Comparison of ENCODE assay signal across 8 cellular contexts in the genomic region with DNA sequence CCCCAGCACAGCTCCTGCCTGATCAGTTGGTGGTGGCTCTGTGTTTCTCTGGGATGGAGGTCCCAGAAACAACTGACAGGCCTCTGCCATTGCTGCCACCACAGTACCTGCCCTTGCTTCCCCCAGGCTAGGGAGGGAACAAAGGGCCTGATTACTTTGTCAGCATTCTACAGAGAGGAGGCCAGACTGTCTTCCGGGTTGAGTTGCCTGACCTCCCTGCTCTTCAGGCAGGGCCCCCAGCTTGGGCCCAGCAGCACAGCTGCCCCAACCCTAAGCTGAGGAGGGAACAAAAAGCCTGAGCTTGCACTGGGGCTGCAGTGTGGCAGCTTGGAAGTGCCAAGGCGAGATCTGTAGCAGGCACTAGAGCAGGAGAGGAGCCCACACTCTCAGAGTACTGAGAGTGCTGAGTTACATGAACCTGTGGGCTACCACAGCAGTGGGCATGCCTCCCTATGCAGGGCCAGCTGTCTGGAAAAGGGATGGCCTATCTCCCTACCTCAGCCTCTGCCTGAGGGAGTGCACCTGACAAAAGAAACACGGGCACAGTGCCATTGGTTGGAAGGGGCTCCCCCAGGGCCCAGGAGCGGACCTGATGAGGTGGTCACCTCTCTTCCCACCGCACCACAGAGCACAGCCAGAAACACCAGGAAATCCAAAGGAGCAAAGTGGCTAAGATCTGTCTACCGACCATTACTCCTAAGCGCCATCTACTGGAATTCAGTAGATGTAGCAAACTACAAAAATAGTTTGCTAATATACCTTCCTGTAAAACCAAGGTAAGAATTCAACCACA. TPM values are rescaled to one million over a fixed set of nuclear protein-coding genes. Genes with fewer than 3 reads are reported as not detected.
DNase-seq lines count a peak whose midpoint lies in the region; ATAC-seq, FAIRE-seq and TF ChIP-seq lines count a peak whose summit lies in the region.

No MANE protein-coding gene starts in this region.

- 73% methylated on average over 7 of the region's 7 CpGs for WGBS in smooth muscle cell (ENCODE audit: low lambda C conversion rate)
- WGBS in esophagus squamous epithelium, 2 donors = 72 to 79% methylated on average over 2 to 5 of the region's 7 CpGs

- H3K9me3 ChIP-seq in endothelial cell of umbilical vein (replicated peaks; ENCODE audit: control insufficient read depth, insufficient read depth, low read length) (no peaks in the 10 kb centered on the region), smooth muscle cell (replicated peaks; ENCODE audit: low read depth) (no peaks in the 10 kb centered on the region), esophagus squamous epithelium (peaks cover 0 to 4% (median 0%) of the 10 kb centered on the region in 3 donors)
- H3K9me3 ChIP-seq in CD8-positive, alpha-beta memory T cell (ENCODE audit: low read length) = no peaks in the 10 kb centered on the region

- peaks cover 27 to 71% (median 43%) of the 10 kb centered on the region in 3 donors for H3K36me3 Mint-ChIP-seq in CD8-positive, alpha-beta memory T cell
- H3K36me3 Mint-ChIP-seq in activated naive CD4-positive, alpha-beta T cell treated with anti-CD3 and anti-CD28 coated beads for 36 hours (ENCODE audit: low read depth) = peaks cover 37% of the 10 kb centered on the region

- BruUV-seq in endothelial cell of umbilical vein (replicated peaks; lab: Mats Ljungman, UMichigan) = no TSS peak

- H3K27ac ChIP-seq in endothelial cell of umbilical vein (ENCODE audit: insufficient read depth, low read depth, low read length) (no peak overlapping the region), smooth muscle cell (ENCODE audit: low read depth) (no peak overlapping the region), esophagus squamous epithelium (no peak overlapping the region)
- H3K27ac ChIP-seq in CD8-positive, alpha-beta memory T cell (ENCODE audit: low read depth, low read length) = no peak overlapping the region

- no peak overlapping the region for H3K4me2 ChIP-seq in endothelial cell of umbilical vein (ENCODE audit: insufficient read depth, low read length)
- no peak overlapping the region for H3K4me2 ChIP-seq in smooth muscle cell

- no peaks in the 10 kb centered on the region for H4K20me1 ChIP-seq in endothelial cell of umbilical vein (replicated peaks; ENCODE audit: control insufficient read depth, extremely low read depth, insufficient read depth, low read length)
- H4K20me1 ChIP-seq in smooth muscle cell (ENCODE audit: low read depth) = no peaks in the 10 kb centered on the region

- H3K9me1 ChIP-seq in endothelial cell of umbilical vein (replicated peaks; ENCODE audit: control insufficient read depth, extremely low read depth, insufficient read depth, low read length) = no peaks in the 10 kb centered on the region

- CTCF ChIA-PET in endothelial cell of umbilical vein (lab: Charles Lee) = interaction anchor here (0.8 to 3.3 kb wide), 25 partner anchors 8 to 1202 kb away, joined by 3 to 28 read pairs (median 4); partner anchors contain the start of gene SLC25A15
- CTCF ChIA-PET in CD8-positive, alpha-beta memory T cell (lab: Charles Lee) = interaction anchor here (1.1 to 1.6 kb wide), 2 partner anchors 14 to 24 kb away, joined by 3 to 4 read pairs; partner anchors contain the start of gene SLC25A15
- CTCF ChIA-PET in activated naive CD4-positive, alpha-beta T cell treated with anti-CD3 and anti-CD28 coated beads for 36 hours (lab: Charles Lee) = interaction anchor here (0.5 to 1.5 kb wide), 7 partner anchors 9 to 234 kb away, joined by 3 to 6 read pairs (median 3); no protein-coding TSS in a partner anchor

- H3K36me3 ChIP-seq in endothelial cell of umbilical vein (ENCODE audit: control insufficient read depth in 2 of 2, extremely low read depth in 1 of 2, insufficient read depth in 2 of 2, low read length in 2 of 2) = peaks cover 1 to 3% of the 10 kb centered on the region in 2 experiments
- no peaks in the 10 kb centered on the region for H3K36me3 ChIP-seq in smooth muscle cell (ENCODE audit: low read depth)
- H3K36me3 ChIP-seq in CD8-positive, alpha-beta memory T cell (ENCODE audit: insufficient read depth, low read length) = peaks cover 3% of the 10 kb centered on the region
- peaks cover 0 to 56% (median 3%) of the 10 kb centered on the region in 3 donors for H3K36me3 ChIP-seq in esophagus squamous epithelium

- H2AFZ ChIP-seq in endothelial cell of umbilical vein (ENCODE audit: low read depth, low read length) (no peak overlapping the region), smooth muscle cell (ENCODE audit: low read depth) (no peak overlapping the region)

- peak; percentile 53 to 55 for TF ChIP-seq CTCF in endothelial cell of umbilical vein (IDR thresholded peaks at IDR 0.05; ENCODE audit: extremely low read depth in 1 of 2, insufficient read depth in 1 of 2, low read depth in 1 of 2, low read length in 2 of 2)
- TF ChIP-seq CTCF in smooth muscle cell (IDR thresholded peaks at IDR 0.05; ENCODE audit: borderline replicate concordance, insufficient read depth, poor library complexity, severe bottlenecking) = peak; percentile 30
- peak in 2 of 6 experiments; percentile 32 to 46 for TF ChIP-seq CTCF in esophagus squamous epithelium (IDR thresholded peaks at IDR 0.05)

- dilution Hi-C loops in endothelial cell of umbilical vein (cut with MboI; ENCODE audit: extremely low pct_ligation_motif_present, low sequenced_read_pairs) = no loop called here

- FAIRE-seq in endothelial cell of umbilical vein (lab: Jason Lieb, UNC) = peak; percentile 8

- H3K27me3 Mint-ChIP-seq in CD8-positive, alpha-beta memory T cell = no peaks in the 10 kb centered on the region
- H3K27me3 Mint-ChIP-seq in activated naive CD4-positive, alpha-beta T cell treated with anti-CD3 and anti-CD28 coated beads for 36 hours (ENCODE audit: low read depth) = no peaks in the 10 kb centered on the region

- POLR2A ChIA-PET in endothelial cell of umbilical vein (lab: Charles Lee) = interaction anchor here (0.6 kb wide), 1 partner anchor 9 kb away, joined by 6 read pairs; no protein-coding TSS in a partner anchor
- POLR2A ChIA-PET in CD8-positive, alpha-beta memory T cell (lab: Charles Lee) = interaction anchor here (0.6 kb wide), 1 partner anchor 13 kb away, joined by 4 read pairs; no protein-coding TSS in a partner anchor

- intact Hi-C loops in endothelial cell of umbilical vein (cut with micrococcal nuclease) (loop anchor here (1.0 kb wide), 1 partner anchor 37 kb away; no protein-coding TSS in a partner anchor), esophagus squamous epithelium (cut with DNase I) (no loop called here)
- intact Hi-C loops in activated naive CD4-positive, alpha-beta T cell treated with anti-CD3 and anti-CD28 coated beads for 36 hours (cut with micrococcal nuclease) = loop anchor here (1.0 kb wide), 1 partner anchor 37 kb away; no protein-coding TSS in a partner anchor

- H3K4me1 ChIP-seq in endothelial cell of umbilical vein (ENCODE audit: control insufficient read depth, extremely low read depth, insufficient read depth, low read length) = no peaks in the 10 kb centered on the region
- no peaks in the 10 kb centered on the region for H3K4me1 ChIP-seq in smooth muscle cell (ENCODE audit: low read depth)
- no peaks in the 10 kb centered on the region for H3K4me1 ChIP-seq in CD8-positive, alpha-beta memory T cell (ENCODE audit: insufficient read depth, low read length)
- no peaks in the 10 kb centered on the region for H3K4me1 ChIP-seq in esophagus squamous epithelium

- peaks cover 0 to 3% of the 10 kb centered on the region in 2 experiments for H3K27me3 ChIP-seq in endothelial cell of umbilical vein (ENCODE audit: control insufficient read depth in 2 of 2, insufficient read depth in 2 of 2, low read length in 2 of 2)
- H3K27me3 ChIP-seq in smooth muscle cell (ENCODE audit: low read depth) = no peaks in the 10 kb centered on the region
- H3K27me3 ChIP-seq in CD8-positive, alpha-beta memory T cell (ENCODE audit: insufficient read depth, low read length, poor library complexity, severe bottlenecking) = no peaks in the 10 kb centered on the region
- no peaks in the 10 kb centered on the region for H3K27me3 ChIP-seq in esophagus squamous epithelium

- H3K9ac ChIP-seq in endothelial cell of umbilical vein (replicated peaks; ENCODE audit: extremely low read depth, insufficient read depth, low read length) = no peak overlapping the region
- H3K9ac ChIP-seq in smooth muscle cell (ENCODE audit: low read depth) = no peak overlapping the region

- H3K79me2 ChIP-seq in endothelial cell of umbilical vein (ENCODE audit: control insufficient read depth, insufficient read depth, low read length) (no peaks in the 10 kb centered on the region), smooth muscle cell (ENCODE audit: low read depth) (no peaks in the 10 kb centered on the region)

- H3K27ac Mint-ChIP-seq in CD8-positive, alpha-beta memory T cell = peak overlapping the region in 1 of 8 donors; percentile 17
- H3K27ac Mint-ChIP-seq in activated naive CD4-positive, alpha-beta T cell treated with anti-CD3 and anti-CD28 coated beads for 36 hours = no peak overlapping the region

- H3K4me3 Mint-ChIP-seq in CD8-positive, alpha-beta memory T cell = no peak overlapping the region
- H3K4me3 Mint-ChIP-seq in activated naive CD4-positive, alpha-beta T cell treated with anti-CD3 and anti-CD28 coated beads for 36 hours = no peak overlapping the region

- H3K9me3 Mint-ChIP-seq in CD8-positive, alpha-beta memory T cell = peaks cover 0 to 13% (median 11%) of the 10 kb centered on the region in 5 donors
- peaks cover 13% of the 10 kb centered on the region for H3K9me3 Mint-ChIP-seq in activated naive CD4-positive, alpha-beta T cell treated with anti-CD3 and anti-CD28 coated beads for 36 hours

- no peaks in the 10 kb centered on the region for H3F3A ChIP-seq in smooth muscle cell (ENCODE audit: low read depth)

- DNase-seq in AML-193 (lab: John Stamatoyannopoulos, UW) (peak; percentile 68 to 77), NOMO-1 treated with dmso at 0.1 percent for 144 hours (lab: John Stamatoyannopoulos, UW; ENCODE audit: unreplicated experiment) (peak; percentile 4), endothelial cell of umbilical vein (ENCODE audit: low read depth, low spot score) (peak; percentile 16), smooth muscle cell (lab: John Stamatoyannopoulos, UW; ENCODE audit: unreplicated experiment) (no peak), esophagus squamous epithelium (lab: John Stamatoyannopoulos, UW) (no peak)
- no peak for DNase-seq in CD8-positive, alpha-beta memory T cell
- no peak for DNase-seq in activated naive CD4-positive, alpha-beta T cell treated with anti-CD3 and anti-CD28 coated beads for 36 hours

- TF ChIP-seq POLR2A in endothelial cell of umbilical vein (IDR thresholded peaks at IDR 0.05; ENCODE audit: low read depth, low read length) (no peak), esophagus squamous epithelium (IDR thresholded peaks at IDR 0.05) (no peak)

- peak; percentile 53 for ATAC-seq in GM18868 (IDR thresholded peaks at IDR 0.05; ENCODE audit: unreplicated experiment)

- no peak overlapping the region for H3K4me3 ChIP-seq in endothelial cell of umbilical vein (replicated peaks in 1 of 3; ENCODE audit: insufficient read depth in 1 of 3, low read depth in 1 of 3, low read length in 3 of 3)
- H3K4me3 ChIP-seq in smooth muscle cell = no peak overlapping the region
- H3K4me3 ChIP-seq in CD8-positive, alpha-beta memory T cell (ENCODE audit: low read length) = no peak overlapping the region
- H3K4me3 ChIP-seq in esophagus squamous epithelium = no peak overlapping the region

- no peaks in the 10 kb centered on the region for H3K4me1 Mint-ChIP-seq in CD8-positive, alpha-beta memory T cell
- no peaks in the 10 kb centered on the region for H3K4me1 Mint-ChIP-seq in activated naive CD4-positive, alpha-beta T cell treated with anti-CD3 and anti-CD28 coated beads for 36 hours (ENCODE audit: low read depth)

RNA-seq across cellular contexts. Expression of gene SLC25A15, which starts 24.4 kb away (rescaled TPM):
- total RNA-seq in endothelial cell of umbilical vein = 10.8 and 11.5 TPM in 2 replicates
- polyA plus RNA-seq in endothelial cell of umbilical vein = 6.8 and 7.1 TPM in 2 replicates
- polyA plus RNA-seq in endothelial cell of umbilical vein (2011; cell fraction: cytosol; rRNA removed) = 7.2 and 8.2 TPM in 2 replicates
- 4.1 and 5.1 TPM in 2 replicates for polyA plus RNA-seq in endothelial cell of umbilical vein (2011; cell fraction: nucleus; rRNA removed)
- polyA plus RNA-seq in endothelial cell of umbilical vein (2012) = 13.9 and 16.3 TPM in 2 replicates
- polyA minus RNA-seq in endothelial cell of umbilical vein = 20.3 and 21.7 TPM in 2 replicates
- 9.9 TPM for polyA minus RNA-seq in endothelial cell of umbilical vein (2011; cell fraction: cytosol; rRNA and poly(A)+ RNA removed)
- polyA minus RNA-seq in endothelial cell of umbilical vein (2011; cell fraction: nucleus; rRNA and poly(A)+ RNA removed) = 2.6 and 4.0 TPM in 2 replicates
- total RNA-seq in smooth muscle cell = 11.1 and 13.6 TPM in 2 replicates
- polyA plus RNA-seq in smooth muscle cell = 4.1 and 6.3 TPM in 2 replicates
- 10 to 100 TPM; 23.9 to 24.3 TPM for total RNA-seq in CD8-positive, alpha-beta memory T cell
- polyA plus RNA-seq in CD8-positive, alpha-beta memory T cell = 7.3 TPM
- total RNA-seq in esophagus squamous epithelium = 10 to 100 TPM in 2 of 4 donors, 1 to 10 TPM in 2; 6.4 to 12.1 (median 9.8) TPM
- 10 to 100 TPM; 15.5 to 15.6 TPM for total RNA-seq in activated naive CD4-positive, alpha-beta T cell treated with anti-CD3 and anti-CD28 coated beads for 36 hours

RNA-seq across cellular contexts. Expression of gene MRPS31, which starts 42.9 kb away (rescaled TPM):
- total RNA-seq in endothelial cell of umbilical vein (17.8 and 19.9 TPM in 2 replicates), smooth muscle cell (25.2 and 34.9 TPM in 2 replicates), esophagus squamous epithelium (10 to 100 TPM in 3 of 4 donors, 1 to 10 TPM in 1; 8.8 to 24.2 (median 18.0) TPM)
- polyA plus RNA-seq in endothelial cell of umbilical vein (5.7 and 7.6 TPM in 2 replicates), smooth muscle cell (18.8 and 23.9 TPM in 2 replicates)
- polyA plus RNA-seq in endothelial cell of umbilical vein (2011; cell fraction: cytosol; rRNA removed) = 14.0 and 16.2 TPM in 2 replicates
- polyA plus RNA-seq in endothelial cell of umbilical vein (2011; cell fraction: nucleus; rRNA removed) = 19.3 and 23.2 TPM in 2 replicates
- 15.8 and 22.2 TPM in 2 replicates for polyA plus RNA-seq in endothelial cell of umbilical vein (2012)
- polyA minus RNA-seq in endothelial cell of umbilical vein = 2.5 and 3.5 TPM in 2 replicates
- 3.8 TPM for polyA minus RNA-seq in endothelial cell of umbilical vein (2011; cell fraction: cytosol; rRNA and poly(A)+ RNA removed)
- polyA minus RNA-seq in endothelial cell of umbilical vein (2011; cell fraction: nucleus; rRNA and poly(A)+ RNA removed) = 6.1 and 7.8 TPM in 2 replicates
- 10 to 100 TPM; 36.7 to 38.6 TPM for total RNA-seq in CD8-positive, alpha-beta memory T cell
- 44.2 TPM for polyA plus RNA-seq in CD8-positive, alpha-beta memory T cell
- 10 to 100 TPM; 28.4 to 28.8 TPM for total RNA-seq in activated naive CD4-positive, alpha-beta T cell treated with anti-CD3 and anti-CD28 coated beads for 36 hours

Comparison
In these comparisons a context has a peak if more than half of its experiments do, and no peak if none do; other contexts are left out.
1. DNase-seq: peak in AML-193 (2 of 2), NOMO-1 treated with dmso at 0.1 percent for 144 hours (single experiment) and endothelial cell of umbilical vein (single experiment); none in smooth muscle cell (single experiment), CD8-positive, alpha-beta memory T cell (0 of 5), esophagus squamous epithelium (single experiment) and activated naive CD4-positive, alpha-beta T cell treated with anti-CD3 and anti-CD28 coated beads for 36 hours (single experiment).